Comparison of ENCODE assay signal across 1 cellular context in genomic region chr5:143074414-143074996, GRCh38.
A peak's percentile ranks its signal among the peaks of the same experiment; 100 is the strongest.
TF ChIP-seq lines count a peak whose summit lies in the region.

No MANE protein-coding gene starts in this region.

TF ChIP-seq in GM12878, 131 proteins besides CTCF, POLR2A, EP300 and RAD21:
- TF ChIP-seq ZBTB40 (IDR thresholded peaks at IDR 0.05; ENCODE audit: borderline replicate concordance) = peak; percentile 77
- TF ChIP-seq TCF12 (IDR thresholded peaks at IDR 0.05; ENCODE audit: low read depth, low read length) = no peak
- no peak for TF ChIP-seq MTA3 (IDR thresholded peaks at IDR 0.05; ENCODE audit: borderline replicate concordance, low read length)
- no peak for TF ChIP-seq USF1 (IDR thresholded peaks at IDR 0.05; ENCODE audit: borderline replicate concordance, extremely low read length, insufficient read depth, low read depth, low read length)
- TF ChIP-seq ATF7 (IDR thresholded peaks at IDR 0.05; ENCODE audit: low read depth) = no peak
TF ChIP-seq in GM12878: peak in this region for 1.
